In the genomic region with DNA sequence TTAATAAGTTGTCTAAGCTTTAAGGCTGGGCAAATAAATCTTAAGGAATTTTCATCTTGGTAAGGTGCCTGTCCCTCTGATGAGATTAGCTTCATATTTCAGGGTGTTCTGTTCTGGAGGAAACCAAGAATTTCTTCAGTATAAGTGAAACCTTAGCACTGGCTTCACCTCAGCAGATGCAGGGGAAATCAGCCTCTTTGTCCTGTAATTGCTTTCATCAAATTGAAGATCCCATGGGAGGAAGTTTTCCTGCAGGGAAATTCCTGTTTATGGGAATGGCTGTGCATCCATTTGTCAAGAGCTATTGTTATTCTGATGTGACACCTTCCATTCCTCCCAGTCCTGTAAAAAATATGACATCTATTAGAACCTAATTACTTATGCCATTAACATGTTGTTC, we compare ENCODE assay signal across 21 cellular contexts.
A peak's percentile ranks its signal among the peaks of the same experiment; 100 is the strongest.
DNase-seq lines count a peak whose midpoint lies in the region; ATAC-seq and TF ChIP-seq lines count a peak whose summit lies in the region.
"Had no signal": no experiment of that assay in that cellular context is flagged by ENCODE, and none has a peak within 500 bp of the region (broad histone marks: within the 10 kb centered on the region; RNA-seq: fewer than 3 reads in every experiment).

No MANE protein-coding gene starts in this region.

- H3K4me1 Mint-ChIP-seq in endothelial cell (ENCODE audit: unreplicated experiment) (peaks cover 39% of the 10 kb centered on the region), nephron (peaks cover 25% of the 10 kb centered on the region)
- no peaks in the 10 kb centered on the region for H3K4me1 Mint-ChIP-seq in activated T-cell treated with anti-CD3 and anti-CD28 coated beads, Interleukin-2, amount 50 U/mL, for 4 hours (ENCODE audit: low read depth)

- H3K4me3 ChIP-seq in heart right ventricle: no peak overlapping the region
- H3K4me3 ChIP-seq in hepatocyte: no peak overlapping the region
- no peak overlapping the region for H3K4me3 ChIP-seq in BE2C (ENCODE audit: low read depth, low read length)
- H3K4me3 ChIP-seq: A549, HAP-1, MG63 had no signal

- intact Hi-C loops in heart right ventricle (cut with DNase I) (loop anchor here in 3 of 10 donors (5.0 to 10.0 kb wide), 3 partner anchors 124 to 403 kb away; no protein-coding TSS in a partner anchor), Right ventricle myocardium inferior (cut with DNase I) (no loop called here)

- no peaks in the 10 kb centered on the region for H3K9me2 ChIP-seq in hepatocyte (replicated peaks; ENCODE audit: insufficient read depth)

- H3K9me3 Mint-ChIP-seq in endothelial cell (ENCODE audit: unreplicated experiment) (no peaks in the 10 kb centered on the region), nephron (peaks cover 17% of the 10 kb centered on the region)
- peaks cover 18% of the 10 kb centered on the region for H3K9me3 Mint-ChIP-seq in activated T-cell treated with anti-CD3 and anti-CD28 coated beads, Interleukin-2, amount 50 U/mL, for 4 hours

- no peaks in the 10 kb centered on the region for H4K20me1 ChIP-seq in hepatocyte (ENCODE audit: insufficient read depth, poor library complexity, severe bottlenecking)

- peaks cover 24% of the 10 kb centered on the region for H3K79me2 ChIP-seq in hepatocyte

- no peak overlapping the region for H2AFZ ChIP-seq in hepatocyte

- H3K36me3 ChIP-seq in heart right ventricle (no peaks in the 10 kb centered on the region), hepatocyte (replicated peaks; ENCODE audit: insufficient read depth, low read depth) (no peaks in the 10 kb centered on the region), BE2C (no peaks in the 10 kb centered on the region)
- H3K36me3 ChIP-seq: HAP-1, MG63 had no signal

- peak in 6 of 8 donors; percentile 5 to 87 (median 55) for ATAC-seq in heart right ventricle
- ATAC-seq in Right ventricle myocardium inferior: no peak
- ATAC-seq in activated T-cell treated with anti-CD3 and anti-CD28 coated beads, Interleukin-2, amount 50 U/mL, for 4 hours: no peak
- ATAC-seq: A549 had no signal

- peak overlapping the region in 9 of 10 donors; percentile 3 to 64 (median 53) for H3K27ac ChIP-seq in heart right ventricle
- H3K27ac ChIP-seq in hepatocyte: no peak overlapping the region
- H3K27ac ChIP-seq: A549 had no signal

- DNase-seq in heart right ventricle: no peak
- DNase-seq in Right ventricle myocardium inferior (ENCODE audit: missing footprints): no peak
- no peak for DNase-seq in endothelial cell (ENCODE audit: low spot score)
- no peak for DNase-seq in hepatocyte (ENCODE audit: low spot score)
- no peak for DNase-seq in BE2C
- DNase-seq in activated T-cell treated with anti-CD3 and anti-CD28 coated beads, Interleukin-2, amount 50 U/mL, for 4 hours: no peak
- no peak for DNase-seq in NOMO-1 treated with dmso at 0.1 percent for 144 hours (lab: John Stamatoyannopoulos, UW; ENCODE audit: unreplicated experiment)
- DNase-seq: C1 segment of cervical spinal cord; DMS79 treated with DMSO at 0.1 percent for 48 hours; Karpas-422; MG63; NCI-H1092; NCI-H146; NCI-H2081; NCI-H226; NCI-H524 treated with DMSO at 0.1 percent for 48 hours; NK-92 treated with Interleukin-12 subunit alpha and Interleukin-12 subunit beta, amount 100 ng/mL, for 24 hours; OCI-M1 had no signal

- H3K27ac Mint-ChIP-seq in endothelial cell (ENCODE audit: unreplicated experiment) (peak overlapping the region; percentile 75), nephron (peak overlapping the region in 2 of 3 experiments; percentile 77 to 86)

- no peak overlapping the region for H3K4me2 ChIP-seq in hepatocyte
- H3K4me2 ChIP-seq: A549 had no signal

- peaks cover 0 to 16% (median 0%) of the 10 kb centered on the region in 11 donors for H3K9me3 ChIP-seq in heart right ventricle
- peaks cover 7% of the 10 kb centered on the region for H3K9me3 ChIP-seq in hepatocyte (ENCODE audit: low read depth)
- no peaks in the 10 kb centered on the region for H3K9me3 ChIP-seq in BE2C
- H3K9me3 ChIP-seq: HAP-1 had no signal

- H3K27me3 ChIP-seq in heart right ventricle: no peaks in the 10 kb centered on the region
- H3K27me3 ChIP-seq in hepatocyte: no peaks in the 10 kb centered on the region
- no peaks in the 10 kb centered on the region for H3K27me3 ChIP-seq in BE2C
- H3K27me3 ChIP-seq: MG63 had no signal

- H3K4me1 ChIP-seq in heart right ventricle (peaks cover 7 to 63% (median 51%) of the 10 kb centered on the region in 9 donors), hepatocyte (ENCODE audit: insufficient read depth) (peaks cover 4% of the 10 kb centered on the region), BE2C (no peaks in the 10 kb centered on the region)
- H3K4me1 ChIP-seq: HAP-1 had no signal

- no peak for TF ChIP-seq CTCF in heart right ventricle (IDR thresholded peaks at IDR 0.05)
- TF ChIP-seq CTCF in endothelial cell (IDR thresholded peaks at IDR 0.05; ENCODE audit: unreplicated experiment): no peak
- no peak for TF ChIP-seq CTCF in nephron (IDR thresholded peaks at IDR 0.05; ENCODE audit: unreplicated experiment in 3 of 3)
- no peak for TF ChIP-seq CTCF in hepatocyte (IDR thresholded peaks at IDR 0.05; ENCODE audit: poor library complexity)
- no peak for TF ChIP-seq CTCF in BE2C (IDR thresholded peaks at IDR 0.05; ENCODE audit: low read depth, low read length)

- H3K36me3 Mint-ChIP-seq in endothelial cell (ENCODE audit: low read depth, unreplicated experiment): peaks cover 10% of the 10 kb centered on the region
- H3K36me3 Mint-ChIP-seq in nephron (ENCODE audit: low read depth): peaks cover 15% of the 10 kb centered on the region
- H3K36me3 Mint-ChIP-seq in activated T-cell treated with anti-CD3 and anti-CD28 coated beads, Interleukin-2, amount 50 U/mL, for 4 hours (ENCODE audit: insufficient read depth): no peaks in the 10 kb centered on the region

- no peak overlapping the region for H3K4me3 Mint-ChIP-seq in endothelial cell (ENCODE audit: unreplicated experiment)
- H3K4me3 Mint-ChIP-seq in nephron: no peak overlapping the region
- no peak overlapping the region for H3K4me3 Mint-ChIP-seq in activated T-cell treated with anti-CD3 and anti-CD28 coated beads, Interleukin-2, amount 50 U/mL, for 4 hours

- H3K27me3 Mint-ChIP-seq in endothelial cell (ENCODE audit: unreplicated experiment) (no peaks in the 10 kb centered on the region), nephron (ENCODE audit: low read depth) (no peaks in the 10 kb centered on the region)
- no peaks in the 10 kb centered on the region for H3K27me3 Mint-ChIP-seq in activated T-cell treated with anti-CD3 and anti-CD28 coated beads, Interleukin-2, amount 50 U/mL, for 4 hours (ENCODE audit: low read depth)

Comparison
In these comparisons a context has a peak if more than half of its experiments do, and no peak if none do; other contexts are left out.
1. ATAC-seq: peak in heart right ventricle (6 of 8); none in Right ventricle myocardium inferior (single experiment) and activated T-cell treated with anti-CD3 and anti-CD28 coated beads, Interleukin-2, amount 50 U/mL, for 4 hours (0 of 2).